17 cellular contexts compared by ENCODE assay signal in genomic region chr1:8745749-8746390, GRCh38.
"Had no signal": no experiment of that assay in that cellular context is flagged by ENCODE, and none has a peak within 500 bp of the region (broad histone marks: within the 10 kb centered on the region; RNA-seq: fewer than 3 reads in every experiment).

No MANE protein-coding gene starts in this region.

- H3K4me3 Mint-ChIP-seq: activated naive CD8-positive, alpha-beta T cell; activated T-cell treated with anti-CD3 and anti-CD28 coated beads, Interleukin-2, amount 50 U/mL, for 24 hours; stimulated activated naive CD8-positive, alpha-beta T cell treated with anti-CD3 and anti-CD28 coated beads, Interleukin-15, amount 100 ng/mL, for 72 hours had no signal

- DNase-seq: activated CD4-positive, alpha-beta T cell treated with anti-CD3 and anti-CD28 coated beads, Interleukin-2, amount 50 U/mL, for 4 hours; activated gamma-delta T cell; activated T-cell treated with anti-CD3 and anti-CD28 coated beads, Interleukin-2, amount 50 U/mL, for 24 hours; dermis blood vessel endothelial cell; left cardiac atrium; naive B cell; posterior cingulate gyrus; stimulated activated CD4-positive, alpha-beta T cell treated with anti-CD3 and anti-CD28 coated beads, Interleukin-15, amount 100 ng/mL, for 24 hours; stimulated activated CD4-positive, alpha-beta T cell treated with anti-CD3 and anti-CD28 coated beads, Interleukin-4, amount 100 ng/mL, for 24 hours; stimulated activated naive CD8-positive, alpha-beta T cell treated with anti-CD3 and anti-CD28 coated beads, Interleukin-15, amount 100 ng/mL, for 72 hours; testis; upper lobe of right lung had no signal

- H2AFZ ChIP-seq: hepatocyte had no signal

- H3K36me3 ChIP-seq: breast epithelium, gastroesophageal sphincter, upper lobe of right lung had no signal

- H3K4me3 ChIP-seq: breast epithelium, gastroesophageal sphincter, hepatocyte, lung, testis, upper lobe of right lung had no signal

- ATAC-seq: gastroesophageal sphincter; left cardiac atrium; stimulated activated naive CD8-positive, alpha-beta T cell treated with anti-CD3 and anti-CD28 coated beads, Interleukin-15, amount 100 ng/mL, for 72 hours; upper lobe of right lung had no signal

- H3K27ac ChIP-seq: breast epithelium, hepatocyte, testis, upper lobe of right lung had no signal

- H3K4me2 ChIP-seq: hepatocyte had no signal

- H3K4me1 ChIP-seq: breast epithelium, testis, upper lobe of right lung had no signal

- H3K27me3 Mint-ChIP-seq: activated naive CD8-positive, alpha-beta T cell; activated T-cell treated with anti-CD3 and anti-CD28 coated beads, Interleukin-2, amount 50 U/mL, for 24 hours; naive B cell; stimulated activated naive CD8-positive, alpha-beta T cell treated with anti-CD3 and anti-CD28 coated beads, Interleukin-15, amount 100 ng/mL, for 72 hours had no signal

- H3K27ac Mint-ChIP-seq: activated naive CD8-positive, alpha-beta T cell; activated T-cell treated with anti-CD3 and anti-CD28 coated beads, Interleukin-2, amount 50 U/mL, for 24 hours; stimulated activated naive CD8-positive, alpha-beta T cell treated with anti-CD3 and anti-CD28 coated beads, Interleukin-15, amount 100 ng/mL, for 72 hours had no signal

- H3K9me3 ChIP-seq: breast epithelium, gastroesophageal sphincter, testis, upper lobe of right lung had no signal

- H3K27me3 ChIP-seq: breast epithelium, gastroesophageal sphincter, hepatocyte, testis, upper lobe of right lung had no signal
